Comparison of ENCODE assay signal across 8 cellular contexts in the genomic region with DNA sequence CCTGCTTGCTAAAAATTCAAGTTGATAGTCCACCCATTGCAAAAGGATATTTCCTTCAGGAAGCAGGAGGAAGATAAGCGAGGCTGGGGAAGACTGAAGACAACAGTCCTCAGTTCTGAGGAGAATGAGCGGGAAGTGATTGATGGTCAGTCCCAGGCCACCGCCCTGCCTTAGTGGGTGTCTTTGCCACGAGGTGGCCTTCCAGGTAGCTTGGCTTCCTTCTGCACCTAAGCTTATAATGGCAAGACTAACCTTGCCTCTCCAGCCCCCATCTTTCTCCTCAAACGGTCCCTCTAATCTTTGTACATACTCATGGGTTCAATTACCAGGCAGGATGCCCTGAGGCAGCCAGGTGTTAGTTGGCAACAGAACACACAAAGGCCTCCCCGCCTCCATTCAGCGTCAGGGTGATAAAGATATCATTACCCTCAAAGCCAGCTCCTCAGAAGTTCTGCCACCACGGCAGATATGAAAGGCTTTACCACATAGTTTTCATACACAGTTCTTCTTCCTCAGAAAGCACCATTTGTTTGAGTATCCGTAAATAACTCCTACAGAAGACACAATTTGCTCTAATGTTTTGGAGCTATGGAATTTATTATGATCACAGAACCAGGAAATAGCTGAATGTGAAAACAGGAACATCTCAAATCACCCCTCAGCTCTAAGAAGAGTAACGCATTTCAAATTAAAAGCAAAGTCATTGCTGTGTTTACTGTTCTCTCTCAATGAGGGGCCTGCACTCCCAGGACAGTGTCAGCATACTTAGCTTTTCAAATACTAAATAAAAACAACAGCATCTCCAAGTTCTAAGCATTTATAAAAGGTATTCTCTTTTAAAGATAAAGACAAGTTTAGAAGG.
DNase-seq lines count a peak whose midpoint lies in the region; ATAC-seq, FAIRE-seq and TF ChIP-seq lines count a peak whose summit lies in the region.

No MANE protein-coding gene starts in this region.

- ATAC-seq in GM18508 (IDR thresholded peaks at IDR 0.05; ENCODE audit: insufficient read depth, unreplicated experiment) (peak; percentile 50), HG02623 (IDR thresholded peaks at IDR 0.05; ENCODE audit: unreplicated experiment) (peak; percentile 65), esophagus mucosa (peak; percentile 32)

- DNase-seq in RPMI8226 (peak; percentile 39), H54 (ENCODE audit: insufficient read length, low spot score) (no peak), GF-D8 (lab: John Stamatoyannopoulos, UW) (no peak), NCI-H2171 treated with DMSO at 0.1 percent for 48 hours (lab: John Stamatoyannopoulos, UW) (no peak), A172 (ENCODE audit: low spot score) (no peak)

- no peak for FAIRE-seq in H54 (lab: Jason Lieb, UNC)

- no peak for TF ChIP-seq POLR2A in H54 (IDR thresholded peaks at IDR 0.05; ENCODE audit: low read depth, low read length)
